In genomic region chrX:18883234-18883960, GRCh38 we compare ENCODE assay signal across 2 cellular contexts.
TF ChIP-seq lines count a peak whose summit lies in the region.

No MANE protein-coding gene starts in this region.

TF ChIP-seq in GM23338, 12 proteins besides CTCF, POLR2A, EP300 and RAD21:
- TF ChIP-seq CREB1 (CRISPR knock-in tag; IDR thresholded peaks at IDR 0.05; ENCODE audit: low read depth) (no peak), EZH2phosphoT487 (IDR thresholded peaks at IDR 0.05; ENCODE audit: unreplicated experiment) (no peak), ZNF114 (CRISPR knock-in tag; IDR thresholded peaks at IDR 0.05) (no peak), NANOG (IDR thresholded peaks at IDR 0.05; ENCODE audit: borderline replicate concordance) (no peak), STAT1 (IDR thresholded peaks at IDR 0.05; ENCODE audit: unreplicated experiment) (no peak), ETS1 (IDR thresholded peaks at IDR 0.05) (no peak), POLR2AphosphoS5 (IDR thresholded peaks at IDR 0.05; ENCODE audit: low read depth) (no peak), ZNF331 (CRISPR knock-in tag; IDR thresholded peaks at IDR 0.05; ENCODE audit: low read depth) (no peak), REST (IDR thresholded peaks at IDR 0.05; ENCODE audit: unreplicated experiment) (no peak), ZNF462 (CRISPR knock-in tag; IDR thresholded peaks at IDR 0.05) (no peak), JUNB (IDR thresholded peaks at IDR 0.05; ENCODE audit: unreplicated experiment) (no peak), EZH2 (IDR thresholded peaks at IDR 0.05; ENCODE audit: low read depth, unreplicated experiment) (no peak)
TF ChIP-seq in GM23338: peak in this region for 0.

TF ChIP-seq in H1, 55 proteins besides CTCF, POLR2A, EP300 and RAD21:
- TF ChIP-seq EGR1 (IDR thresholded peaks at IDR 0.05; ENCODE audit: borderline replicate concordance, low read depth, low read length) (no peak), ATF3 (IDR thresholded peaks at IDR 0.05; ENCODE audit: insufficient read depth, low read depth, low read length) (no peak), ATF2 (IDR thresholded peaks at IDR 0.05; ENCODE audit: low read length) (no peak), EZH2 (IDR thresholded peaks at IDR 0.05; ENCODE audit: low read depth, low read length, severe bottlenecking) (no peak), TEAD4 (IDR thresholded peaks at IDR 0.05; ENCODE audit: low read depth, low read length) (peak; percentile 58; the same call in 1 of the 2 replicates)
